Comparison of ENCODE assay signal across 1 cellular context in genomic region chr11:77181799-77182541, GRCh38.
TF ChIP-seq lines count a peak whose summit lies in the region.

No MANE protein-coding gene starts in this region.

TF ChIP-seq in K562, 482 proteins besides CTCF, POLR2A, EP300 and RAD21 (continued from another document):
- no peak for TF ChIP-seq HEY1 (CRISPR knock-in tag; IDR thresholded peaks at IDR 0.05; ENCODE audit: borderline replicate concordance)
- TF ChIP-seq NONO (IDR thresholded peaks at IDR 0.05; ENCODE audit: low read depth in 2 of 2, low read length in 1 of 2): no peak
- TF ChIP-seq USF1 (CRISPR knock-in tag; IDR thresholded peaks at IDR 0.05): no peak
- no peak for TF ChIP-seq GABPB2 (CRISPR knock-in tag; conservative IDR thresholded peaks at IDR 0.05)
- TF ChIP-seq GTF2E2 (tag; IDR thresholded peaks at IDR 0.05): no peak
- no peak for TF ChIP-seq EGR1 (conservative IDR thresholded peaks at IDR 0.05)
- no peak for TF ChIP-seq MGA (IDR thresholded peaks at IDR 0.05)
- no peak for TF ChIP-seq PRDM10 (IDR thresholded peaks at IDR 0.05; ENCODE audit: partially characterized antibody)
- TF ChIP-seq GTF2F1 (IDR thresholded peaks at IDR 0.05; ENCODE audit: low read depth, low read length): no peak
- no peak for TF ChIP-seq THRB (CRISPR knock-in tag; conservative IDR thresholded peaks at IDR 0.05)
- TF ChIP-seq LEF1 (IDR thresholded peaks at IDR 0.05): no peak
- no peak for TF ChIP-seq C11orf30 (IDR thresholded peaks at IDR 0.05; ENCODE audit: low read depth)
- TF ChIP-seq ZNF699 (CRISPR knock-in tag; IDR thresholded peaks at IDR 0.05; ENCODE audit: insufficient replicate concordance): no peak
- TF ChIP-seq IFI16 (CRISPR knock-in tag; IDR thresholded peaks at IDR 0.05): no peak
- no peak for TF ChIP-seq MEF2A (IDR thresholded peaks at IDR 0.05; ENCODE audit: control insufficient read depth, low read depth, low read length)
- no peak for TF ChIP-seq ARHGAP35 (IDR thresholded peaks at IDR 0.05; ENCODE audit: partially characterized antibody)
- TF ChIP-seq ZNF280B (CRISPR knock-in tag; IDR thresholded peaks at IDR 0.05): no peak
- no peak for TF ChIP-seq HNRNPK (IDR thresholded peaks at IDR 0.05; ENCODE audit: low read depth, low read length, poor library complexity, severe bottlenecking)
- TF ChIP-seq ZFP36 (IDR thresholded peaks at IDR 0.05; ENCODE audit: low read depth, low read length, partially characterized antibody): no peak
